In genomic region chr1:12453400-12454343, GRCh38 we compare ENCODE assay signal across 10 cellular contexts.
DNase-seq lines count a peak whose midpoint lies in the region; ATAC-seq and TF ChIP-seq lines count a peak whose summit lies in the region.
"Had no signal": no experiment of that assay in that cellular context is flagged by ENCODE, and none has a peak within 500 bp of the region (broad histone marks: within the 10 kb centered on the region; RNA-seq: fewer than 3 reads in every experiment).

No MANE protein-coding gene starts in this region.

- CTCF ChIA-PET in CD4-positive, alpha-beta T cell (lab: Charles Lee), result interaction anchor here (1.1 to 1.2 kb wide), 2 partner anchors 16 to 19 kb away, joined by 3 read pairs; no protein-coding TSS in a partner anchor

- H3K4me1 ChIP-seq in esophagus squamous epithelium, result peaks cover 43 to 98% (median 91%) of the 10 kb centered on the region in 3 donors
- H3K4me1 ChIP-seq in osteoblast (ENCODE audit: insufficient read depth, low read length), result peaks cover 60% of the 10 kb centered on the region

- no peak overlapping the region for H3K27ac ChIP-seq in CD4-positive, alpha-beta T cell (ENCODE audit: low read depth, low read length)
- H3K27ac ChIP-seq in esophagus squamous epithelium (peak overlapping the region; percentile 78 to 93 (median 90)), osteoblast (ENCODE audit: low read depth, low read length) (peak overlapping the region; percentile 80)

- no peak overlapping the region for H2AFZ ChIP-seq in osteoblast (ENCODE audit: low read length)

- H3K4me1 Mint-ChIP-seq in CD4-positive, alpha-beta T cell (ENCODE audit: low read depth), result peaks cover 95% of the 10 kb centered on the region

- DNase-seq in CD4-positive, alpha-beta T cell, result peak in 6 of 10 experiments; percentile 17 to 43 (median 34)
- no peak for DNase-seq in esophagus squamous epithelium (lab: John Stamatoyannopoulos, UW)
- no peak for DNase-seq in osteoblast (ENCODE audit: insufficient read length, low spot score, missing footprints)
- no peak for DNase-seq in RPMI8226
- DNase-seq in C1 segment of cervical spinal cord (lab: John Stamatoyannopoulos, UW), result no peak
- no peak for DNase-seq in anterior cingulate cortex (lab: John Stamatoyannopoulos, UW)
- DNase-seq: NCI-H774, retina had no signal

- peak overlapping the region; percentile 86 for H3K27ac Mint-ChIP-seq in CD4-positive, alpha-beta T cell

- intact Hi-C loops in CD4-positive, alpha-beta T cell (cut with DNase I, micrococcal nuclease), result loop anchor here in 1 of 2 experiments (10.0 kb wide), 1 partner anchor 309 kb away; no protein-coding TSS in a partner anchor
- intact Hi-C loops in esophagus squamous epithelium (cut with DNase I), result no loop called here

- TF ChIP-seq CTCF in CD4-positive, alpha-beta T cell (IDR thresholded peaks at IDR 0.05), result no peak
- TF ChIP-seq CTCF in esophagus squamous epithelium (IDR thresholded peaks at IDR 0.05) (no peak), osteoblast (IDR thresholded peaks at IDR 0.05; ENCODE audit: extremely low read depth, low read depth, low read length) (no peak)

- H3K4me2 ChIP-seq in osteoblast (ENCODE audit: insufficient read depth, low read length), result peak overlapping the region; percentile 52

- no peak overlapping the region for H3K4me3 ChIP-seq in esophagus squamous epithelium
- H3K4me3 ChIP-seq in osteoblast (ENCODE audit: insufficient read depth, low read length), result no peak overlapping the region

- H3K79me2 ChIP-seq in osteoblast (ENCODE audit: insufficient read depth, low read length), result no peaks in the 10 kb centered on the region

- POLR2A ChIA-PET in CD4-positive, alpha-beta T cell (lab: Charles Lee), result interaction anchor here (0.6 to 4.0 kb wide), 6 partner anchors 10 to 164 kb away, joined by 3 to 14 read pairs (median 4); partner anchors contain the start of gene DHRS3

- H3K27me3 Mint-ChIP-seq in CD4-positive, alpha-beta T cell, result no peaks in the 10 kb centered on the region

- H3K36me3 ChIP-seq in esophagus squamous epithelium (peaks cover 0 to 41% (median 0%) of the 10 kb centered on the region in 3 donors), osteoblast (ENCODE audit: insufficient read depth, low read length) (no peaks in the 10 kb centered on the region)

- no peaks in the 10 kb centered on the region for H3K9me3 Mint-ChIP-seq in CD4-positive, alpha-beta T cell

- H3K36me3 Mint-ChIP-seq in CD4-positive, alpha-beta T cell (ENCODE audit: low read depth), result peaks cover 30% of the 10 kb centered on the region

- H4K20me1 ChIP-seq in osteoblast (ENCODE audit: insufficient read depth, low read length), result no peaks in the 10 kb centered on the region

- no peak for TF ChIP-seq POLR2A in esophagus squamous epithelium (IDR thresholded peaks at IDR 0.05)

- WGBS in esophagus squamous epithelium, 2 donors, result 53 to 60% methylated on average over 10 to 13 of the region's 13 CpGs

- peak; percentile 51 for ATAC-seq in CD4-positive, alpha-beta T cell (ENCODE audit: poor library complexity)
- ATAC-seq in SK-N-SH treated with all-trans-retinoic acid at 6 μM for 48 hours (peak; percentile 1; the same call in 1 of the 3 replicates), HG02852 (IDR thresholded peaks at IDR 0.05; ENCODE audit: unreplicated experiment) (no peak)

- H3K9me3 ChIP-seq in CD4-positive, alpha-beta T cell (ENCODE audit: control insufficient read depth, low read length), result no peaks in the 10 kb centered on the region
- H3K9me3 ChIP-seq in esophagus squamous epithelium (no peaks in the 10 kb centered on the region), osteoblast (ENCODE audit: low read depth, low read length) (no peaks in the 10 kb centered on the region)

- H3K27me3 ChIP-seq in CD4-positive, alpha-beta T cell (ENCODE audit: control insufficient read depth, insufficient read depth, low read length), result no peaks in the 10 kb centered on the region
- no peaks in the 10 kb centered on the region for H3K27me3 ChIP-seq in esophagus squamous epithelium
- H3K27me3 ChIP-seq in osteoblast (ENCODE audit: insufficient read depth, low read length), result no peaks in the 10 kb centered on the region

- peak overlapping the region; percentile 67 for H3K4me3 Mint-ChIP-seq in CD4-positive, alpha-beta T cell

TF ChIP-seq in SK-N-SH treated with all-trans-retinoic acid at 6 μM for 48 hours, 23 proteins besides CTCF, POLR2A, EP300 and RAD21:
- TF ChIP-seq BACH2 (CRISPR knock-in tag; IDR thresholded peaks at IDR 0.05; ENCODE audit: borderline replicate concordance) (no peak), CSDC2 (CRISPR knock-in tag; IDR thresholded peaks at IDR 0.05) (peak; percentile 73; the same call in 1 of the 2 replicates), ZC3H10 (CRISPR knock-in tag; IDR thresholded peaks at IDR 0.05) (0 out of 2 replicates have a peak, but pooled peaks have one; percentile 23)

Comparison
In these comparisons a context has a peak if more than half of its experiments do, and no peak if none do; other contexts are left out.
1. DNase-seq: peak in CD4-positive, alpha-beta T cell (6 of 10); none in esophagus squamous epithelium (single experiment), osteoblast (single experiment), RPMI8226 (single experiment), C1 segment of cervical spinal cord (0 of 14) and anterior cingulate cortex (0 of 58).